Comparison of ENCODE assay signal across 9 cellular contexts in the genomic region with DNA sequence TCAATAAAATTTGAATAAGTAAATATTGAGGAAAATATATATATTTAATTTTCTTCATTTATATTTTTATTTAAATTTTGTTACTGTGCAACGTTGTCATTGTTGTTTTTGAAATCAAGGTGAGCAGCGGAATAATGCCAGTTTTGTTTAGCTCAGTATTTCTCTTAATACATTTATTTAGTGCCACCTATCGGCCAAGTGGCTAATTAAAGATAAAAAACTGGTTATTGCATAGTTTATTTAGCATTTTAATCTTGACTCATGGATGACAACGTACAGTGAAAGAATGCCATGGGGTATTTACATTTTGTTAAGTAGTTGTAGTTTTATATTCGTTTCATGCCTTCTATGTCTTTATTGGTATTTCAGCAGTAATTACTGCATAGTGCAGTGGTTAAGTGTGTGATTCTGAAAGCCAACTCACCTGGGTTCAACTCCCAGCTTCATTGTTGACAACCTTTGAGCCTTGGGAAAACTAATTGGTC.
A peak's percentile ranks its signal among the peaks of the same experiment; 100 is the strongest.
DNase-seq lines count a peak whose midpoint lies in the region; ATAC-seq, FAIRE-seq and TF ChIP-seq lines count a peak whose summit lies in the region.
"Had no signal": no experiment of that assay in that cellular context is flagged by ENCODE, and none has a peak within 500 bp of the region (broad histone marks: within the 10 kb centered on the region; RNA-seq: fewer than 3 reads in every experiment).

No MANE protein-coding gene starts in this region.

- POLR2A ChIA-PET in A549 (lab: Yijun Ruan, JAX) (no interaction called here), WTC11 (lab: Charles Lee) (no interaction called here)

- CTCF ChIA-PET in A549 (lab: Yijun Ruan, JAX) (interaction anchor here (0.6 to 4.3 kb wide), 15 partner anchors 20 to 611 kb away, joined by 3 to 41 read pairs (median 5); partner anchors contain the start of gene MYO16), WTC11 (lab: Charles Lee) (interaction anchor here (0.6 to 1.8 kb wide), 22 partner anchors 9 to 626 kb away, joined by 3 to 18 read pairs (median 3); partner anchors contain the start of gene TNFSF13B)

- H3K4me3 ChIP-seq in A549: no peak overlapping the region
- no peak overlapping the region for H3K4me3 ChIP-seq in kidney (ENCODE audit: low read length in 2 of 2)

- no peak for TF ChIP-seq POLR2A in A549 (IDR thresholded peaks at IDR 0.05; ENCODE audit: low read length)

- no peak overlapping the region for H3K4me3 Mint-ChIP-seq in WTC11
- H3K4me3 Mint-ChIP-seq: dendritic cell treated with granulocyte-macrophage colony-stimulating factor and Interleukin-4, amounts not matched to agents 40 ng/mL and 50 ng/mL, for 4 days had no signal

- peaks cover 7% of the 10 kb centered on the region; the same call in 1 of the 2 replicates for H3K4me1 Mint-ChIP-seq in WTC11

- TF ChIP-seq CTCF in A549 (IDR thresholded peaks at IDR 0.05): peak; percentile 67
- TF ChIP-seq CTCF in GM13976 (IDR thresholded peaks at IDR 0.05; ENCODE audit: borderline replicate concordance, control extremely low read depth, extremely low read depth, insufficient read depth, missing control alignments): peak; percentile 52
- 0 out of 2 replicates have a peak, but pooled peaks have one; percentile 41 for TF ChIP-seq CTCF in WTC11 (IDR thresholded peaks at IDR 0.05)
- TF ChIP-seq CTCF in kidney (IDR thresholded peaks at IDR 0.05; ENCODE audit: borderline replicate concordance, extremely low read depth, insufficient read depth): peak; percentile 43

- ATAC-seq in A549 (peak; percentile 43; a peak in 2 of 6 replicates), WTC11 (no peak), HG02763 (IDR thresholded peaks at IDR 0.05; ENCODE audit: unreplicated experiment) (no peak), GM18511 (IDR thresholded peaks at IDR 0.05; ENCODE audit: unreplicated experiment) (no peak)

- 8% methylated on average over 5 of the region's 5 CpGs for WGBS in A549 (ENCODE audit: missing lambda C conversion rate)

- FAIRE-seq in A549 (lab: Jason Lieb, UNC): no peak
- peak; percentile 96 for FAIRE-seq in kidney (lab: Jason Lieb, UNC)

- H3K27ac Mint-ChIP-seq in WTC11: no peak overlapping the region
- H3K27ac Mint-ChIP-seq: dendritic cell treated with granulocyte-macrophage colony-stimulating factor and Interleukin-4, amounts not matched to agents 40 ng/mL and 50 ng/mL, for 4 days had no signal

- H3K9me3 Mint-ChIP-seq in WTC11: peaks cover 7% of the 10 kb centered on the region
- H3K9me3 Mint-ChIP-seq: dendritic cell treated with granulocyte-macrophage colony-stimulating factor and Interleukin-4, amounts not matched to agents 40 ng/mL and 50 ng/mL, for 4 days had no signal

- no peak overlapping the region for H3K9ac ChIP-seq in kidney (ENCODE audit: low read length in 2 of 2)

- no peaks in the 10 kb centered on the region for H3K9me3 ChIP-seq in A549
- no peaks in the 10 kb centered on the region for H3K9me3 ChIP-seq in kidney (ENCODE audit: control insufficient read depth in 1 of 2, low read length in 2 of 2)

- peaks cover 7% of the 10 kb centered on the region for H3K36me3 Mint-ChIP-seq in WTC11

- peak; percentile 74 to 83 for TF ChIP-seq RAD21 in A549 (conservative IDR thresholded peaks at IDR 0.05 in 1 of 2, IDR thresholded peaks at IDR 0.05 in 1 of 2)

- TF ChIP-seq EP300 in A549 (IDR thresholded peaks at IDR 0.05): no peak

- peaks cover 4% of the 10 kb centered on the region; the same call in 1 of the 3 replicates for H3K4me1 ChIP-seq in A549
- no peaks in the 10 kb centered on the region for H3K4me1 ChIP-seq in kidney (ENCODE audit: control insufficient read depth in 1 of 2, insufficient read depth in 1 of 2, low read depth in 1 of 2, low read length in 2 of 2)

- no peaks in the 10 kb centered on the region for H3K27me3 Mint-ChIP-seq in WTC11 (ENCODE audit: low read depth)
- H3K27me3 Mint-ChIP-seq: dendritic cell treated with granulocyte-macrophage colony-stimulating factor and Interleukin-4, amounts not matched to agents 40 ng/mL and 50 ng/mL, for 4 days had no signal

- no peaks in the 10 kb centered on the region for H3K36me3 ChIP-seq in kidney (ENCODE audit: control insufficient read depth in 1 of 2, insufficient read depth in 2 of 2, low read length in 2 of 2)

- DNase-seq in A549 (ENCODE audit: low read depth in 1 of 2, low spot score in 1 of 2) (peak in 1 of 2 experiments; percentile 56), GM13976 (ENCODE audit: low spot score) (no peak), NCI-H1105 treated with DMSO at 0.1 percent for 48 hours (lab: John Stamatoyannopoulos, UW) (peak; percentile 81), WTC11 (ENCODE audit: low spot score) (no peak), kidney (no peak)
- no peak for DNase-seq in stimulated activated CD4-positive, alpha-beta T cell treated with anti-CD3 and anti-CD28 coated beads, Interleukin-4, amount 100 ng/mL, for 1 hour

- in situ Hi-C loops in GM13976 (cut with MboI; ENCODE audit: low sequenced_read_pairs, unreplicated experiment): loop anchor here (25.0 kb wide), 1 partner anchor 558 kb away; no protein-coding TSS in a partner anchor

- H3K27ac ChIP-seq in A549: 0 out of 6 replicates have a peak overlapping the region, but pooled peaks of 1 of the 2 experiments have one; percentile 14
- H3K27ac ChIP-seq in kidney (ENCODE audit: low read depth in 2 of 2, low read length in 2 of 2): no peak overlapping the region

- H3K4me2 ChIP-seq in A549: peak overlapping the region; percentile 41; the same call in 1 of the 3 replicates

- intact Hi-C loops in kidney (cut with DNase I): loop anchor here (10.0 kb wide), 1 partner anchor 660 kb away; no protein-coding TSS in a partner anchor

TF ChIP-seq in A549, 52 proteins besides CTCF, POLR2A, EP300 and RAD21:
- TF ChIP-seq ZNF302 (CRISPR knock-in tag; IDR thresholded peaks at IDR 0.05): no peak
- TF ChIP-seq, protein P1, sequence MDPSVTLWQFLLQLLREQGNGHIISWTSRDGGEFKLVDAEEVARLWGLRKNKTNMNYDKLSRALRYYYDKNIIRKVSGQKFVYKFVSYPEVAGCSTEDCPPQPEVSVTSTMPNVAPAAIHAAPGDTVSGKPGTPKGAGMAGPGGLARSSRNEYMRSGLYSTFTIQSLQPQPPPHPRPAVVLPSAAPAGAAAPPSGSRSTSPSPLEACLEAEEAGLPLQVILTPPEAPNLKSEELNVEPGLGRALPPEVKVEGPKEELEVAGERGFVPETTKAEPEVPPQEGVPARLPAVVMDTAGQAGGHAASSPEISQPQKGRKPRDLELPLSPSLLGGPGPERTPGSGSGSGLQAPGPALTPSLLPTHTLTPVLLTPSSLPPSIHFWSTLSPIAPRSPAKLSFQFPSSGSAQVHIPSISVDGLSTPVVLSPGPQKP (IDR thresholded peaks at IDR 0.05; ENCODE audit: low read depth, low read length): no peak
- no peak for TF ChIP-seq MAFK (IDR thresholded peaks at IDR 0.05; ENCODE audit: partially characterized antibody)
- TF ChIP-seq CBX8 (IDR thresholded peaks at IDR 0.05): no peak
- peak; percentile 75 for TF ChIP-seq SMC3 (IDR thresholded peaks at IDR 0.05)
- no peak for TF ChIP-seq EHF (CRISPR knock-in tag; IDR thresholded peaks at IDR 0.05)
TF ChIP-seq in A549: peak in this region for 1.

TF ChIP-seq in WTC11, 78 proteins besides CTCF, POLR2A, EP300 and RAD21:
- TF ChIP-seq SOX15 (CRISPR knock-in tag; IDR thresholded peaks at IDR 0.05): no peak
- TF ChIP-seq HMGA2 (CRISPR knock-in tag; IDR thresholded peaks at IDR 0.05): peak; percentile 52; the same call in 1 of the 2 replicates

Comparison
In these comparisons a context has a peak if more than half of its experiments do, and no peak if none do; other contexts are left out.
1. ATAC-seq: peak in A549 (2 of 2); none in WTC11 (single experiment), HG02763 (single experiment) and GM18511 (single experiment).
2. Of the 8 proteins assayed by ChIP-seq in both WTC11 and A549: peak only in WTC11: none; only in A549: none; in both: CTCF; in neither: 7.
3. Peak in every context shown above with its lines, with median percentiles within 50 percentile points of each other: CTCF ChIP-seq.